In the genomic region with DNA sequence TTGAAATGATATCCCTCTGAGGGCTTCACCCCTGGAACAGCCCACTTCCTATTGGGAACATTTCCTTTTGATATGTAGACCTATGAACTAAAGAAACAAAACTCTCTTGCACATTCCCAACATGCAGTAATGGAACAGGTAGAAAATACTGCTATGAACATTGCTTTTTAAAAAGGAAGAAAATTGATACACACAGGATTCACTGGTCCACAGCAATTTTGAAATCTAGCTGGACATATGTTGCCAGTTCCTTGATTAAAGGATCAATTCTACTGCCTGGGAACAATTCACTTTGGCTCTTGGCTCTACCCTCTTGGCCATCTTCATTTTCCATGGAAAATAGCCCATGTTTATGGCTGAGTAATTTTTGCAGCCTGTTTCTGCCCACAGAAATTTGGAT, we compare ENCODE assay signal across 34 cellular contexts.
"Had no signal": no experiment of that assay in that cellular context is flagged by ENCODE, and none has a peak within 500 bp of the region (broad histone marks: within the 10 kb centered on the region; RNA-seq: fewer than 3 reads in every experiment).

No MANE protein-coding gene starts in this region.

- ATAC-seq: activated naive CD4-positive, alpha-beta T cell treated with anti-CD3 and anti-CD28 coated beads, Interleukin-2, amount 50 U/mL, for 72 hours; activated naive CD8-positive, alpha-beta T cell treated with anti-CD3 and anti-CD28 coated beads, Interleukin-2, amount 50 U/mL, for 24 hours; activated T-cell treated with anti-CD3 and anti-CD28 coated beads, Interleukin-2, amount 50 U/mL, for 4 hours; activated T-cell treated with anti-CD3 and anti-CD28 coated beads, Interleukin-2, amount 50 U/mL, for 72 hours; activated T-helper 17 cell treated with anti-CD3 and anti-CD28 coated beads, Interleukin-2, amount 50 U/mL, for 72 hours; body of pancreas had no signal

- H3K36me3 ChIP-seq: adrenal gland, ascending aorta, brain microvascular endothelial cell, breast epithelium, cardiac muscle cell had no signal

- H3K27ac ChIP-seq: adrenal gland, ascending aorta, body of pancreas, brain microvascular endothelial cell, breast epithelium, cardiac muscle cell had no signal

- H3K4me1 ChIP-seq: breast epithelium had no signal

- H3K27me3 ChIP-seq: adrenal gland, ascending aorta, body of pancreas, brain microvascular endothelial cell, breast epithelium, cardiac muscle cell had no signal

- DNase-seq: activated effector memory CD4-positive, alpha-beta T cell treated with anti-CD3 and anti-CD28 coated beads, Interleukin-2, amount 50 U/mL, for 16 hours; activated effector memory CD4-positive, alpha-beta T cell treated with Interleukin-2 at 50 U/mL for 16 hours; activated gamma-delta T cell; activated gamma-delta T cell treated with Interleukin-2 at 50 U/mL for 16 hours; activated naive CD4-positive, alpha-beta T cell; activated naive CD4-positive, alpha-beta T cell treated with anti-CD3 and anti-CD28 coated beads for 36 hours; activated naive CD4-positive, alpha-beta T cell treated with anti-CD3 and anti-CD28 coated beads, Interleukin-2, amount 10 ng/mL, durations not matched to agents 7 days and 5 days; activated naive CD4-positive, alpha-beta T cell treated with anti-CD3 and anti-CD28 coated beads, Interleukin-2, amount 50 U/mL, for 16 hours; activated naive CD4-positive, alpha-beta T cell treated with Interleukin-2 at 50 U/mL for 16 hours; activated naive CD8-positive, alpha-beta T cell treated with anti-CD3 and anti-CD28 coated beads for 36 hours; activated naive CD8-positive, alpha-beta T cell treated with anti-CD3 and anti-CD28 coated beads, Interleukin-2, amount 10 ng/mL, durations not matched to agents 7 days and 5 days; activated naive CD8-positive, alpha-beta T cell treated with anti-CD3 and anti-CD28 coated beads, Interleukin-2, amount 50 U/mL, for 24 hours; activated T-cell treated with anti-CD3 and anti-CD28 coated beads, Interleukin-2, amount 50 U/mL, for 1 hour; activated T-cell treated with anti-CD3 and anti-CD28 coated beads, Interleukin-2, amount 50 U/mL, for 24 hours; activated T-cell treated with anti-CD3 and anti-CD28 coated beads, Interleukin-2, amount 50 U/mL, for 4 hours; activated T-cell treated with anti-CD3 and anti-CD28 coated beads, Interleukin-2, amount 50 U/mL, for 48 hours; activated T-cell treated with anti-CD3 and anti-CD28 coated beads, Interleukin-2, amount 50 U/mL, for 72 hours; adrenal gland; amniotic stem cell; amygdala; anterior cingulate cortex; aorta; body of pancreas; brain microvascular endothelial cell; caudate nucleus; central memory CD4-positive, alpha-beta T cell; cerebellar nuclear complex had no signal

- FAIRE-seq: astrocyte, bronchial epithelial cell had no signal

- H3K4me3 ChIP-seq: adrenal gland, ascending aorta, body of pancreas, breast epithelium, cardiac muscle cell had no signal
